Comparison of ENCODE assay signal across 1 cellular context in the genomic region with DNA sequence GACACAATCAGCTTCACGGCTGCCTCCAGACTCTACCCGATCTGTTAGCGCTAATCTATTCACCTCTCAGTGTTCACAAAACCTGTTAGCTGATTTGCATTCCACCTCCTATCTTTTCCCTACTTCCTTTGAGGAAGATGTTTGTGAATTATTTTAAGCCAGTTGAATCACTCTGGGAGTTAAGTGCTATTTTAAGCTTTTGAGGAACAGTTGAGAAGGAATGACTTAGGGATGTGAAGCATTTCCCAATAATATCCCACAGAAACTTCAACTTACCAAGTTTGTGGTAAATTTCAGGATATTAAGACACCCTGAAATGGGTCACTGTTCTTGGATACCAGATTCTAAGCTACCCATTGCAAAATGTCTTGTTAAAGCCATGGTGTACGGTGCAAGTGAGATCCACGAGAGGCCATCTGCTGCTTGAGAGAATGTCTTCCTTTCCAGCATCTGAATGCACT.
TF ChIP-seq lines count a peak whose summit lies in the region.

No MANE protein-coding gene starts in this region.

TF ChIP-seq in IMR-90, 13 proteins besides CTCF, POLR2A, EP300 and RAD21:
- TF ChIP-seq BHLHE40 (IDR thresholded peaks at IDR 0.05; ENCODE audit: low read depth, low read length), result no peak
- no peak for TF ChIP-seq RCOR1 (IDR thresholded peaks at IDR 0.05; ENCODE audit: insufficient replicate concordance, low read length)
- no peak for TF ChIP-seq RFX5 (IDR thresholded peaks at IDR 0.05; ENCODE audit: low read depth, low read length)
- no peak for TF ChIP-seq FOS (IDR thresholded peaks at IDR 0.05; ENCODE audit: low read depth, low read length)
- TF ChIP-seq SMC3 (IDR thresholded peaks at IDR 0.05; ENCODE audit: low read depth, low read length), result no peak
- no peak for TF ChIP-seq MAZ (IDR thresholded peaks at IDR 0.05; ENCODE audit: borderline replicate concordance, low read depth, low read length)
- TF ChIP-seq MXI1 (IDR thresholded peaks at IDR 0.05; ENCODE audit: borderline replicate concordance, low read depth, low read length), result no peak
- no peak for TF ChIP-seq CHD1 (IDR thresholded peaks at IDR 0.05; ENCODE audit: low read depth, low read length)
- TF ChIP-seq MAFK (IDR thresholded peaks at IDR 0.05; ENCODE audit: low read depth, low read length), result no peak
- no peak for TF ChIP-seq CEBPB (IDR thresholded peaks at IDR 0.05; ENCODE audit: low read depth, low read length)
- TF ChIP-seq NFE2L2 (IDR thresholded peaks at IDR 0.05; ENCODE audit: low read depth, low read length), result no peak
- TF ChIP-seq, protein P1, sequence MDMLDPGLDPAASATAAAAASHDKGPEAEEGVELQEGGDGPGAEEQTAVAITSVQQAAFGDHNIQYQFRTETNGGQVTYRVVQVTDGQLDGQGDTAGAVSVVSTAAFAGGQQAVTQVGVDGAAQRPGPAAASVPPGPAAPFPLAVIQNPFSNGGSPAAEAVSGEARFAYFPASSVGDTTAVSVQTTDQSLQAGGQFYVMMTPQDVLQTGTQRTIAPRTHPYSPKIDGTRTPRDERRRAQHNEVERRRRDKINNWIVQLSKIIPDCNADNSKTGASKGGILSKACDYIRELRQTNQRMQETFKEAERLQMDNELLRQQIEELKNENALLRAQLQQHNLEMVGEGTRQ (IDR thresholded peaks at IDR 0.05; ENCODE audit: low read depth, low read length), result no peak
- no peak for TF ChIP-seq ELK1 (IDR thresholded peaks at IDR 0.05; ENCODE audit: borderline replicate concordance, low read depth, low read length)
